1 cellular context compared by ENCODE assay signal in genomic region chr5:149345147-149345891, GRCh38.
TF ChIP-seq lines count a peak whose summit lies in the region.

A gene with protein sequence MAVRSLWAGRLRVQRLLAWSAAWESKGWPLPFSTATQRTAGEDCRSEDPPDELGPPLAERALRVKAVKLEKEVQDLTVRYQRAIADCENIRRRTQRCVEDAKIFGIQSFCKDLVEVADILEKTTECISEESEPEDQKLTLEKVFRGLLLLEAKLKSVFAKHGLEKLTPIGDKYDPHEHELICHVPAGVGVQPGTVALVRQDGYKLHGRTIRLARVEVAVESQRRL (plus strand): TSS chr5:149345499. CDS start chr5:149345540, 41 bp downstream.

TF ChIP-seq in K562, 482 proteins besides CTCF, POLR2A, EP300 and RAD21 (continued from another document):
- TF ChIP-seq THAP12 (CRISPR knock-in tag; IDR thresholded peaks at IDR 0.05) (0 out of 2 replicates have a peak, but pooled peaks have one; percentile 34), FOXP1 (CRISPR knock-in tag; IDR thresholded peaks at IDR 0.05) (peak; percentile 87; the same call in 1 of the 2 replicates), MTA3 (IDR thresholded peaks at IDR 0.05; ENCODE audit: borderline replicate concordance) (peak; percentile 88; the same call in 1 of the 2 replicates), GATAD2A (IDR thresholded peaks at IDR 0.05) (no peak), NCOA1 (IDR thresholded peaks at IDR 0.05; ENCODE audit: low read depth) (peak; percentile 97), HNRNPLL (IDR thresholded peaks at IDR 0.05; ENCODE audit: low read depth, low read length, poor library complexity, severe bottlenecking) (peak; percentile 40), PHF20 (IDR thresholded peaks at IDR 0.05; ENCODE audit: partially characterized antibody) (peak; percentile 93), ASH1L (IDR thresholded peaks at IDR 0.05; ENCODE audit: borderline replicate concordance, low read depth, partially characterized antibody) (peak; percentile 55), ETV5 (CRISPR knock-in tag; IDR thresholded peaks at IDR 0.05; ENCODE audit: low read depth) (peak; percentile 100), ID3 (CRISPR knock-in tag; IDR thresholded peaks at IDR 0.05) (no peak), ID3 (tag; IDR thresholded peaks at IDR 0.05) (peak; percentile 62; the same call in 1 of the 2 replicates), TEAD2 (tag; IDR thresholded peaks at IDR 0.05) (no peak), U2AF1 (optimal IDR thresholded peaks at IDR 0.05; ENCODE audit: low read depth, low read length) (no peak), CREB5 (CRISPR knock-in tag; IDR thresholded peaks at IDR 0.05) (no peak), NFIC (IDR thresholded peaks at IDR 0.05) (peak; percentile 41; the same call in 1 of the 2 replicates), RHOXF2B (CRISPR knock-in tag; conservative IDR thresholded peaks at IDR 0.05) (no peak), ZBTB49 (CRISPR knock-in tag; IDR thresholded peaks at IDR 0.05; ENCODE audit: borderline replicate concordance) (peak; percentile 65; the same call in 1 of the 2 replicates), EZH2 (IDR thresholded peaks at IDR 0.05; ENCODE audit: borderline replicate concordance, low read depth, low read length) (no peak), LEF1 (IDR thresholded peaks at IDR 0.05) (peak; percentile 36; the same call in 1 of the 2 replicates), MCM7 (IDR thresholded peaks at IDR 0.05) (no peak), NUFIP1 (IDR thresholded peaks at IDR 0.05; ENCODE audit: partially characterized antibody) (no peak), CBFA2T3 (IDR thresholded peaks at IDR 0.05) (no peak), RBFOX2 (IDR thresholded peaks at IDR 0.05; ENCODE audit: low read depth, low read length) (peak; percentile 98), KAT2B (IDR thresholded peaks at IDR 0.05; ENCODE audit: low read depth, low read length) (no peak), LCOR (CRISPR knock-in tag; IDR thresholded peaks at IDR 0.05) (peak; percentile 95)
